ENCODE assay signal across 8 cellular contexts in genomic region chr19:36688058-36688457, GRCh38. TPM values are rescaled to one million over a fixed set of nuclear protein-coding genes. Genes with fewer than 3 reads are reported as not detected.
DNase-seq lines count a peak whose midpoint lies in the region; ATAC-seq and TF ChIP-seq lines count a peak whose summit lies in the region.

No MANE protein-coding gene starts in this region.

- peak overlapping the region; percentile 61 for H3K4me2 ChIP-seq in fibroblast of lung (ENCODE audit: extremely low read depth, insufficient read depth, low read length)

- H3K27ac ChIP-seq in fibroblast of lung (ENCODE audit: insufficient read depth, low read length) (peak overlapping the region; percentile 56), rectal smooth muscle tissue (ENCODE audit: low read depth, low read length) (no peak overlapping the region)

- H3K36me3 ChIP-seq in GM06990 (ENCODE audit: control insufficient read depth, insufficient read depth, low read length), result peaks cover 14% of the 10 kb centered on the region
- no peaks in the 10 kb centered on the region for H3K36me3 ChIP-seq in fibroblast of lung (ENCODE audit: control insufficient read depth, insufficient read depth, low read length)
- peaks cover 18% of the 10 kb centered on the region for H3K36me3 ChIP-seq in rectal smooth muscle tissue (ENCODE audit: control insufficient read depth, insufficient read depth, low read length)

- TF ChIP-seq CTCF in GM06990 (IDR thresholded peaks at IDR 0.05; ENCODE audit: insufficient read depth, low read length, poor library complexity, severe bottlenecking), result no peak
- no peak for TF ChIP-seq CTCF in fibroblast of lung (conservative IDR thresholded peaks at IDR 0.05 in 1 of 2, IDR thresholded peaks at IDR 0.05 in 1 of 2; ENCODE audit: low read depth in 1 of 2, low read length in 2 of 2)

- H4K20me1 ChIP-seq in fibroblast of lung (ENCODE audit: control insufficient read depth, extremely low read depth, insufficient read depth, low read length), result no peaks in the 10 kb centered on the region

- ATAC-seq in GM21447 (IDR thresholded peaks at IDR 0.05; ENCODE audit: unreplicated experiment) (no peak), HG03135 (IDR thresholded peaks at IDR 0.05; ENCODE audit: unreplicated experiment) (no peak), HG03097 (IDR thresholded peaks at IDR 0.05; ENCODE audit: low FRiP score, unreplicated experiment) (no peak)

- H3K4me1 ChIP-seq in fibroblast of lung (ENCODE audit: control insufficient read depth, extremely low read depth, insufficient read depth, low read length), result peaks cover 2% of the 10 kb centered on the region
- H3K4me1 ChIP-seq in rectal smooth muscle tissue (ENCODE audit: control insufficient read depth, insufficient read depth, low read length), result peaks cover 9% of the 10 kb centered on the region

- peak overlapping the region; percentile 88 for H3K4me3 ChIP-seq in GM06990 (replicated peaks; ENCODE audit: low read depth, low read length)
- peak overlapping the region; percentile 79 to 100 (median 92) for H3K4me3 ChIP-seq in fibroblast of lung (replicated peaks in 1 of 4; ENCODE audit: control extremely low read depth in 1 of 4, insufficient read depth in 1 of 4, low read depth in 3 of 4, low read length in 4 of 4)
- H3K4me3 ChIP-seq in rectal smooth muscle tissue (ENCODE audit: low read length), result peak overlapping the region; percentile 94

- H3K9me3 ChIP-seq in fibroblast of lung (ENCODE audit: control insufficient read depth, insufficient read depth, low read depth, low read length), result no peaks in the 10 kb centered on the region

- peak overlapping the region; percentile 95 for H2AFZ ChIP-seq in fibroblast of lung (ENCODE audit: low read length)

- no peaks in the 10 kb centered on the region for H3K27me3 ChIP-seq in GM06990 (replicated peaks; ENCODE audit: control insufficient read depth, insufficient read depth, low read length)
- no peaks in the 10 kb centered on the region for H3K27me3 ChIP-seq in fibroblast of lung (ENCODE audit: control insufficient read depth, insufficient read depth, low read length)
- H3K27me3 ChIP-seq in rectal smooth muscle tissue (ENCODE audit: control insufficient read depth, insufficient read depth, low read length), result no peaks in the 10 kb centered on the region

- H3K9ac ChIP-seq in fibroblast of lung (ENCODE audit: insufficient read depth, low read length), result peak overlapping the region; percentile 75
- peak overlapping the region; percentile 72 for H3K9ac ChIP-seq in rectal smooth muscle tissue (ENCODE audit: low read length)

- H3K79me2 ChIP-seq in fibroblast of lung (ENCODE audit: control insufficient read depth, insufficient read depth, low read length), result peaks cover 17% of the 10 kb centered on the region

- DNase-seq in GM06990 (ENCODE audit: extremely low read depth, insufficient read length) (no peak), RKO (ENCODE audit: low spot score) (peak; percentile 61), fibroblast of lung (ENCODE audit: low read depth in 2 of 2) (no peak), DMS 273 (lab: John Stamatoyannopoulos, UW; ENCODE audit: unreplicated experiment) (no peak)

RNA-seq across cellular contexts. Expression of gene ZNF567, which starts 0.6 kb away (rescaled TPM):
- 5.9 and 6.9 TPM in 2 replicates for total RNA-seq in fibroblast of lung
- polyA plus RNA-seq in fibroblast of lung, result 4.3 and 5.6 TPM in 2 replicates
- 3.1 and 4.2 TPM in 2 replicates for polyA plus RNA-seq in fibroblast of lung (2012)
- polyA minus RNA-seq in fibroblast of lung (ENCODE audit: low replicate concordance), result not detected in 2 replicates

RNA-seq across cellular contexts. Expression of gene ZNF461, which starts 21.4 kb away (rescaled TPM):
- total RNA-seq in fibroblast of lung, result 14.9 and 15.7 TPM in 2 replicates
- 3.0 and 3.5 TPM in 2 replicates for polyA plus RNA-seq in fibroblast of lung
- polyA plus RNA-seq in fibroblast of lung (2012), result 2.1 and 4.9 TPM in 2 replicates
- 0.70 and 1.0 TPM in 2 replicates for polyA minus RNA-seq in fibroblast of lung (ENCODE audit: low replicate concordance)
